In the genomic region with DNA sequence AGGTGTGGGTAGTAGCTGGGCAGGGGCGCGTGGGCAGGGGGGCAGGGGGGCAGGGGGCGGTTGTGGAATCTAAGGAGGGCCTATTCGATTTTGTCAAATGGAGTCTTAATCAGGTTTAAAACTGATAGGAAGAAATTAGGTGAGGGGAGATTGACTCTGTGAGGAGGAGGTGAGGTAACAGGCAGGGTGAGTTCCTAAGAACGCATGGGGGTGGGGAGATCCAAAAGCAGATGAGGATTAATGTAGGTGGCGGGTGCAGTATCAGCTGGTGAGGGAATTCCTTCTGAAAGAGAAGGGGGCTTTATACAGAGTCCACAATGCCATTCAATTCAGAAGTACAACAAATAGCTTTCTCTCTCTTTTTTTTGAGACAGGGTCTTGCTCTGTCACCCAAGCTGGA, we compare ENCODE assay signal across 16 cellular contexts.
DNase-seq lines count a peak whose midpoint lies in the region; ATAC-seq and TF ChIP-seq lines count a peak whose summit lies in the region.
"Had no signal": no experiment of that assay in that cellular context is flagged by ENCODE, and none has a peak within 500 bp of the region (broad histone marks: within the 10 kb centered on the region; RNA-seq: fewer than 3 reads in every experiment).

No MANE protein-coding gene starts in this region.

- no peaks in the 10 kb centered on the region for H3K27me3 Mint-ChIP-seq in WTC11 (ENCODE audit: low read depth)

- peaks cover 16% of the 10 kb centered on the region for H3K4me1 ChIP-seq in cardiac muscle cell (ENCODE audit: low read depth)
- H3K4me1 ChIP-seq in right cardiac atrium (ENCODE audit: control insufficient read depth, insufficient read depth, low read length) = peaks cover 9% of the 10 kb centered on the region
- peaks cover 36 to 56% of the 10 kb centered on the region in 2 donors for H3K4me1 ChIP-seq in gastrocnemius medialis
- H3K4me1 ChIP-seq in upper lobe of right lung = peaks cover 8% of the 10 kb centered on the region

- peaks cover 27% of the 10 kb centered on the region for H3K4me1 Mint-ChIP-seq in WTC11

- no peak overlapping the region for H3K4me3 Mint-ChIP-seq in WTC11

- CTCF ChIA-PET in WTC11 (lab: Charles Lee) = no interaction called here

- TF ChIP-seq POLR2A in gastrocnemius medialis (IDR thresholded peaks at IDR 0.05) = no peak

- TF ChIP-seq CTCF in cardiac muscle cell (IDR thresholded peaks at IDR 0.05; ENCODE audit: low read depth, low read length) (no peak), WTC11 (IDR thresholded peaks at IDR 0.05) (no peak), gastrocnemius medialis (IDR thresholded peaks at IDR 0.05 in 4 of 5, conservative IDR thresholded peaks at IDR 0.05 in 1 of 5) (no peak), upper lobe of right lung (IDR thresholded peaks at IDR 0.05) (no peak)

- ATAC-seq in Right ventricle myocardium superior (ENCODE audit: poor library complexity) (no peak), WTC11 (peak; percentile 52; the same call in 1 of the 2 replicates), right cardiac atrium (no peak), gastrocnemius medialis (no peak), HG02623 (IDR thresholded peaks at IDR 0.05; ENCODE audit: unreplicated experiment) (no peak), upper lobe of right lung (no peak)

- no peaks in the 10 kb centered on the region for H3K36me3 ChIP-seq in cardiac muscle cell
- peaks cover 0 to 13% of the 10 kb centered on the region in 2 donors for H3K36me3 ChIP-seq in gastrocnemius medialis
- H3K36me3 ChIP-seq in upper lobe of right lung = peaks cover 9% of the 10 kb centered on the region
- H3K36me3 ChIP-seq: ovary had no signal

- H3K27ac ChIP-seq in cardiac muscle cell (peak overlapping the region; percentile 95), right cardiac atrium (ENCODE audit: low read length) (peak overlapping the region; percentile 34), gastrocnemius medialis (peak overlapping the region in 3 of 4 donors; percentile 29 to 84 (median 68)), upper lobe of right lung (no peak overlapping the region)
- H3K27ac ChIP-seq: hepatocyte, ovary had no signal

- H3K4me3 ChIP-seq in cardiac muscle cell = no peak overlapping the region
- H3K4me3 ChIP-seq in right cardiac atrium (ENCODE audit: low read length) = no peak overlapping the region
- no peak overlapping the region for H3K4me3 ChIP-seq in gastrocnemius medialis
- H3K4me3 ChIP-seq in upper lobe of right lung = no peak overlapping the region
- H3K4me3 ChIP-seq: hepatocyte, MG63, ovary had no signal

- H3K27me3 ChIP-seq in cardiac muscle cell = no peaks in the 10 kb centered on the region
- H3K27me3 ChIP-seq in right cardiac atrium (ENCODE audit: control insufficient read depth, insufficient read depth) = no peaks in the 10 kb centered on the region
- H3K27me3 ChIP-seq in gastrocnemius medialis = no peaks in the 10 kb centered on the region
- H3K27me3 ChIP-seq in upper lobe of right lung = no peaks in the 10 kb centered on the region
- H3K27me3 ChIP-seq: hepatocyte, MG63, ovary had no signal

- no peak for DNase-seq in cardiac muscle cell (ENCODE audit: low read depth in 1 of 2, low spot score in 1 of 2)
- no peak for DNase-seq in Right ventricle myocardium superior
- no peak for DNase-seq in WTC11 (ENCODE audit: low spot score)
- no peak for DNase-seq in right cardiac atrium
- DNase-seq in gastrocnemius medialis = no peak
- DNase-seq in globus pallidus (ENCODE audit: low spot score) = no peak
- DNase-seq in upper lobe of right lung = no peak
- DNase-seq: activated CD8-positive, alpha-beta memory T cell treated with anti-CD3 and anti-CD28 coated beads, Interleukin-2, amount 50 U/mL, for 4 hours; kidney glomerular epithelial cell; MG63; NCI-H187 treated with DMSO at 0.1 percent for 48 hours; NCI-H510A; ovary; SHP77 treated with DMSO at 0.1 percent for 48 hours had no signal

- POLR2A ChIA-PET in WTC11 (lab: Charles Lee) = no interaction called here

- intact Hi-C loops in Right ventricle myocardium superior (cut with DNase I) = no loop called here
- intact Hi-C loops in right cardiac atrium (cut with DNase I) = no loop called here
- intact Hi-C loops in gastrocnemius medialis (cut with DNase I; ENCODE audit: low total_unique reads) = no loop called here
- intact Hi-C loops in upper lobe of right lung (cut with DNase I) = loop anchor here (10.0 kb wide), 1 partner anchor 61 kb away; no protein-coding TSS in a partner anchor

- peaks cover 66% of the 10 kb centered on the region for H3K36me3 Mint-ChIP-seq in WTC11

- H3K9me3 ChIP-seq in cardiac muscle cell (ENCODE audit: low read depth) (no peaks in the 10 kb centered on the region), right cardiac atrium (ENCODE audit: control insufficient read depth, low read length) (no peaks in the 10 kb centered on the region), gastrocnemius medialis (peaks cover 0 to 10% (median 0%) of the 10 kb centered on the region in 3 donors), upper lobe of right lung (peaks cover 7% of the 10 kb centered on the region)
- H3K9me3 ChIP-seq: ovary had no signal

- in situ Hi-C loops in gastrocnemius medialis (cut with MboI; ENCODE audit: low sequenced_read_pairs in 4 of 4) = loop anchor here in 2 of 4 donors (5.0 to 10.0 kb wide), 2 partner anchors 68 to 71 kb away; partner anchors contain the start of gene CAB39 (in 1 of the 2)

- H3K27ac Mint-ChIP-seq in WTC11 = peak overlapping the region; percentile 85

- 88% methylated on average over 6 of the region's 6 CpGs for WGBS in right cardiac atrium

- H3K9me3 Mint-ChIP-seq in WTC11 = peaks cover 52% of the 10 kb centered on the region

TF ChIP-seq in WTC11, 78 proteins besides CTCF, POLR2A, EP300 and RAD21:
- TF ChIP-seq NFE2L1 (CRISPR knock-in tag; IDR thresholded peaks at IDR 0.05) (no peak), NFATC4 (CRISPR knock-in tag; IDR thresholded peaks at IDR 0.05) (no peak), EMX1 (CRISPR knock-in tag; IDR thresholded peaks at IDR 0.05) (no peak), GRHL2 (CRISPR knock-in tag; IDR thresholded peaks at IDR 0.05; ENCODE audit: insufficient replicate concordance, severe bottlenecking) (no peak), NR3C1 (CRISPR knock-in tag; conservative IDR thresholded peaks at IDR 0.05; ENCODE audit: low read depth) (no peak), HMGXB4 (CRISPR knock-in tag; IDR thresholded peaks at IDR 0.05) (no peak), TCF7 (CRISPR knock-in tag; IDR thresholded peaks at IDR 0.05; ENCODE audit: low read depth) (no peak)
